Comparison of ENCODE assay signal across 2 cellular contexts in the genomic region with DNA sequence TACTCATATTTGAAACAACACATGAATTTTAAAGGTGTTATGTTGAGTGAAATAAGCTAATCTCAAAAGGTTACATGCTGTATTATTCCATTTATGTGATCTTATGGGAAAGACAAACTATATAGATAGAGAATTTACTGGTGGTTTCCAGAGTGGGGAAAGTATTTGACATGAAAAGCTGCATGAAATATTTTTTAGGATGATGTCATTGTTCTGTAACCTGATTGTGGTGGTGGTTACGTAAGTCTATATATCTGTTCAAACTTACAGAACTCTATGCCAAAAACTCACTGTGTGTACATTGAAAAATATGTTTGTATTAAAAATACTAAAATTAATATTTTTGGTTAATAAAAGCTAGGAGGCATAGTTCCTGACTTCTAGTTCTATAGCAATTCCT.
TF ChIP-seq lines count a peak whose summit lies in the region.

No MANE protein-coding gene starts in this region.

TF ChIP-seq in HepG2, 621 proteins besides CTCF, POLR2A, EP300 and RAD21:
- TF ChIP-seq RBFOX2 (IDR thresholded peaks at IDR 0.05; ENCODE audit: low read depth, low read length): no peak
- peak; percentile 91 for TF ChIP-seq ATF7 (IDR thresholded peaks at IDR 0.05)
- no peak for TF ChIP-seq ATF7 (CRISPR knock-in tag; IDR thresholded peaks at IDR 0.05)

TF ChIP-seq in GM12878, 131 proteins besides CTCF, POLR2A, EP300 and RAD21:
- TF ChIP-seq, protein P1, sequence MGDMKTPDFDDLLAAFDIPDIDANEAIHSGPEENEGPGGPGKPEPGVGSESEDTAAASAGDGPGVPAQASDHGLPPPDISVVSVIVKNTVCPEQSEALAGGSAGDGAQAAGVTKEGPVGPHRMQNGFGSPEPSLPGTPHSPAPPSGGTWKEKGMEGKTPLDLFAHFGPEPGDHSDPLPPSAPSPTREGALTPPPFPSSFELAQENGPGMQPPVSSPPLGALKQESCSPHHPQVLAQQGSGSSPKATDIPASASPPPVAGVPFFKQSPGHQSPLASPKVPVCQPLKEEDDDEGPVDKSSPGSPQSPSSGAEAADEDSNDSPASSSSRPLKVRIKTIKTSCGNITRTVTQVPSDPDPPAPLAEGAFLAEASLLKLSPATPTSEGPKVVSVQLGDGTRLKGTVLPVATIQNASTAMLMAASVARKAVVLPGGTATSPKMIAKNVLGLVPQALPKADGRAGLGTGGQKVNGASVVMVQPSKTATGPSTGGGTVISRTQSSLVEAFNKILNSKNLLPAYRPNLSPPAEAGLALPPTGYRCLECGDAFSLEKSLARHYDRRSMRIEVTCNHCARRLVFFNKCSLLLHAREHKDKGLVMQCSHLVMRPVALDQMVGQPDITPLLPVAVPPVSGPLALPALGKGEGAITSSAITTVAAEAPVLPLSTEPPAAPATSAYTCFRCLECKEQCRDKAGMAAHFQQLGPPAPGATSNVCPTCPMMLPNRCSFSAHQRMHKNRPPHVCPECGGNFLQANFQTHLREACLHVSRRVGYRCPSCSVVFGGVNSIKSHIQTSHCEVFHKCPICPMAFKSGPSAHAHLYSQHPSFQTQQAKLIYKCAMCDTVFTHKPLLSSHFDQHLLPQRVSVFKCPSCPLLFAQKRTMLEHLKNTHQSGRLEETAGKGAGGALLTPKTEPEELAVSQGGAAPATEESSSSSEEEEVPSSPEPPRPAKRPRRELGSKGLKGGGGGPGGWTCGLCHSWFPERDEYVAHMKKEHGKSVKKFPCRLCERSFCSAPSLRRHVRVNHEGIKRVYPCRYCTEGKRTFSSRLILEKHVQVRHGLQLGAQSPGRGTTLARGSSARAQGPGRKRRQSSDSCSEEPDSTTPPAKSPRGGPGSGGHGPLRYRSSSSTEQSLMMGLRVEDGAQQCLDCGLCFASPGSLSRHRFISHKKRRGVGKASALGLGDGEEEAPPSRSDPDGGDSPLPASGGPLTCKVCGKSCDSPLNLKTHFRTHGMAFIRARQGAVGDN (IDR thresholded peaks at IDR 0.05): no peak
- TF ChIP-seq ATF7 (IDR thresholded peaks at IDR 0.05; ENCODE audit: low read depth): peak; percentile 34; the same call in 1 of the 2 replicates
